ENCODE assay signal across 22 cellular contexts in the genomic region with DNA sequence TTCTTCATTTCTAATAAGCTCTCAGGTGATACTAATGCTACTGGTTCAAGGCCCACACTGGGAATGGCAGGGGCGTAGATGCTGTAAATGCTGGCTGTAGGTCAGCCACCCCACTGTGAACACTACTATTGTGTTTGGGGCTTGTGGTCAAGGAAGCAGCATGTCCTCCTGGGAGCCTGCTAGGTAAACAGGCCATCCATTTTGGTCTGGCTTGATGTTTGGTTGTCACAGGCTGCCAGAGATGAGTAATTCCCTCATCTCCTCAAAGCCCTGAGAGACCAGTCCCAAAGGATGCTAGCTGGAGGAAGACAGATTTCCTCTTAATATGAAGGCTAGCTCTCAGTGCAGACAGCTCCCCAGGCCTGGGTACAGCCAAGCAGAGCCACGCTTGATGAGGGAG.
"Had no signal": no experiment of that assay in that cellular context is flagged by ENCODE, and none has a peak within 500 bp of the region (broad histone marks: within the 10 kb centered on the region; RNA-seq: fewer than 3 reads in every experiment).

No MANE protein-coding gene starts in this region.

- H3K27ac Mint-ChIP-seq: activated naive CD4-positive, alpha-beta T cell treated with anti-CD3 and anti-CD28 coated beads, Interleukin-2, amount 50 U/mL, for 24 hours; dendritic cell treated with granulocyte-macrophage colony-stimulating factor and Interleukin-4, amounts not matched to agents 40 ng/mL and 50 ng/mL, for 4 days; mesothelial cell of epicardium; nephron; stimulated activated naive CD8-positive, alpha-beta T cell treated with anti-CD3 and anti-CD28 coated beads, Interleukin-15, Interleukin-2, amounts not matched to agents 100 ng/mL and 50 ng/mL, for 24 hours had no signal

- H3K4me1 ChIP-seq: adrenal gland, breast epithelium, esophagus squamous epithelium, lower lobe of right lung, psoas muscle, right lobe of liver, tibial nerve, uterus had no signal

- H3K4me3 Mint-ChIP-seq: activated naive CD4-positive, alpha-beta T cell treated with anti-CD3 and anti-CD28 coated beads, Interleukin-2, amount 50 U/mL, for 24 hours; dendritic cell treated with granulocyte-macrophage colony-stimulating factor and Interleukin-4, amounts not matched to agents 40 ng/mL and 50 ng/mL, for 4 days; mesothelial cell of epicardium; nephron; stimulated activated naive CD8-positive, alpha-beta T cell treated with anti-CD3 and anti-CD28 coated beads, Interleukin-15, Interleukin-2, amounts not matched to agents 100 ng/mL and 50 ng/mL, for 24 hours had no signal

- H3K27ac ChIP-seq: adrenal gland, breast epithelium, esophagus squamous epithelium, lower lobe of right lung, ovary, psoas muscle, right lobe of liver, tibial nerve, uterus, VCaP had no signal

- H3K9me3 Mint-ChIP-seq: activated naive CD4-positive, alpha-beta T cell treated with anti-CD3 and anti-CD28 coated beads, Interleukin-2, amount 50 U/mL, for 24 hours; mesothelial cell of epicardium; nephron; stimulated activated naive CD8-positive, alpha-beta T cell treated with anti-CD3 and anti-CD28 coated beads, Interleukin-15, Interleukin-2, amounts not matched to agents 100 ng/mL and 50 ng/mL, for 24 hours had no signal

- DNase-seq: activated CD4-positive, alpha-beta T cell treated with anti-CD3 and anti-CD28 coated beads for 1 hour; activated gamma-delta T cell; adrenal gland; effector CD8-positive, alpha-beta T cell; esophagus squamous epithelium; lower lobe of right lung; ovary; psoas muscle; right lobe of liver; small intestine; stimulated activated CD4-positive, alpha-beta T cell treated with anti-CD3 and anti-CD28 coated beads, Interleukin-15, amount 100 ng/mL, for 24 hours; stimulated activated CD4-positive, alpha-beta T cell treated with anti-CD3 and anti-CD28 coated beads, Interleukin-2, amount 100 ng/mL, for 48 hours; T-helper 2 cell; uterus had no signal

- H3K4me1 Mint-ChIP-seq: activated naive CD4-positive, alpha-beta T cell treated with anti-CD3 and anti-CD28 coated beads, Interleukin-2, amount 50 U/mL, for 24 hours had no signal

- H3K9me3 ChIP-seq: adrenal gland, breast epithelium, esophagus squamous epithelium, lower lobe of right lung, ovary, psoas muscle, right lobe of liver, tibial nerve, uterus had no signal

- H3K36me3 Mint-ChIP-seq: mesothelial cell of epicardium had no signal

- ATAC-seq: lower lobe of right lung, psoas muscle, right lobe of liver had no signal

- H3K4me3 ChIP-seq: adrenal gland, breast epithelium, esophagus squamous epithelium, lower lobe of right lung, ovary, psoas muscle, right lobe of liver, tibial nerve, uterus had no signal

- H3K36me3 ChIP-seq: adrenal gland, breast epithelium, esophagus squamous epithelium, lower lobe of right lung, ovary, right lobe of liver, tibial nerve, uterus had no signal
